Comparison of ENCODE assay signal across 11 cellular contexts in the genomic region with DNA sequence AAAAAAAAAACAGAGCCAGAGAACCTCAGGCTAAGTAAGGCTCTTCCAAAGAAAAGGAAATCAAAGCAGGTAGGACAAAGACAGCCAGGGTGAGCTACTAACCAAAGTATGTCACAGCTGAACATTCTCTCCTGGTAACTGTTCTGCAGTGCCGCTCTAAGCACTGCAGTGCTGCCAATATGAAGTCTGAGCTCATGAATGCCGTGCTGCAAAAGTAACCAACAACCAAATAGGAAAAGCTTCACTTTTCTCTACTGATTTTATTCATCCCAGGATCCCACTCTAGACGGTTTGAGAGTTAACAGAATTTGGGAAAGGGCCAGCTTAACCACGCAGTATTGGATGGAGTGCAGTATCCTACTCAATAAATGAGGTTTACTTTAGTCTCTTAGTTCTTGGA. TPM values are rescaled to one million over a fixed set of nuclear protein-coding genes. Genes with fewer than 3 reads are reported as not detected.
DNase-seq lines count a peak whose midpoint lies in the region; ATAC-seq and TF ChIP-seq lines count a peak whose summit lies in the region.
"Had no signal": no experiment of that assay in that cellular context is flagged by ENCODE, and none has a peak within 500 bp of the region (broad histone marks: within the 10 kb centered on the region; RNA-seq: fewer than 3 reads in every experiment).

No MANE protein-coding gene starts in this region.

- H3K36me3 ChIP-seq in Caco-2 (ENCODE audit: control insufficient read depth, insufficient read depth, low read length) (0 out of 2 replicates have a peak, but pooled peaks cover 3% of the 10 kb centered on the region), OCI-LY7 (ENCODE audit: insufficient read depth, low read length) (peaks cover 20% of the 10 kb centered on the region), esophagus muscularis mucosa (no peaks in the 10 kb centered on the region)

- H2AFZ ChIP-seq in OCI-LY7 (ENCODE audit: low read length), result no peak overlapping the region

- POLR2A ChIA-PET in Caco-2 (lab: Charles Lee) (interaction anchor here (0.5 to 0.6 kb wide), 2 partner anchors 173 to 177 kb away, joined by 4 to 7 read pairs; no protein-coding TSS in a partner anchor), OCI-LY7 (lab: Charles Lee) (interaction anchor here (0.6 to 1.6 kb wide), 8 partner anchors 18 to 231 kb away, joined by 3 to 9 read pairs (median 4); no protein-coding TSS in a partner anchor)

- H3K9me3 ChIP-seq in Caco-2 (no peaks in the 10 kb centered on the region), OCI-LY7 (ENCODE audit: low read length) (peaks cover 8% of the 10 kb centered on the region; the same call in 1 of the 2 replicates), esophagus muscularis mucosa (no peaks in the 10 kb centered on the region)

- H3K4me1 ChIP-seq in Caco-2 (peaks cover 70% of the 10 kb centered on the region), OCI-LY7 (ENCODE audit: insufficient read depth, low read length, poor library complexity, severe bottlenecking) (peaks cover 37% of the 10 kb centered on the region), esophagus muscularis mucosa (peaks cover 31 to 88% (median 82%) of the 10 kb centered on the region in 4 donors)

- H3K4me3 Mint-ChIP-seq in Caco-2 (ENCODE audit: unreplicated experiment), result peak overlapping the region; percentile 77
- peak overlapping the region; percentile 94 for H3K4me3 Mint-ChIP-seq in nephron progenitor cell

- CTCF ChIA-PET in Caco-2 (lab: Charles Lee) (interaction anchor here (0.6 to 1.0 kb wide), 3 partner anchors 18 to 304 kb away, joined by 3 read pairs; no protein-coding TSS in a partner anchor), OCI-LY7 (lab: Charles Lee; ENCODE audit: unreplicated experiment) (interaction anchor here (1.1 kb wide), 1 partner anchor 166 kb away, joined by 3 read pairs; no protein-coding TSS in a partner anchor)

- TF ChIP-seq CTCF in Caco-2 (IDR thresholded peaks at IDR 0.05; ENCODE audit: insufficient read depth in 1 of 2, low read depth in 1 of 2, low read length in 1 of 2, severe bottlenecking in 1 of 2, unreplicated experiment in 1 of 2) (no peak), OCI-LY7 (conservative IDR thresholded peaks at IDR 0.05; ENCODE audit: low read length) (no peak), esophagus muscularis mucosa (IDR thresholded peaks at IDR 0.05) (peak in 1 of 3 experiments; percentile 13), nephron progenitor cell (IDR thresholded peaks at IDR 0.05) (no peak)

- no peak for TF ChIP-seq EP300 in esophagus muscularis mucosa (IDR thresholded peaks at IDR 0.05)

- H4K20me1 ChIP-seq in OCI-LY7 (ENCODE audit: insufficient read depth, low read length), result peaks cover 20% of the 10 kb centered on the region

- TF ChIP-seq POLR2A in esophagus muscularis mucosa (IDR thresholded peaks at IDR 0.05; ENCODE audit: low read depth), result no peak

- H3K4me3 ChIP-seq in Caco-2 (ENCODE audit: low read depth, low read length) (no peak overlapping the region), OCI-LY7 (ENCODE audit: low read depth, low read length, poor library complexity, severe bottlenecking) (no peak overlapping the region), esophagus muscularis mucosa (peak overlapping the region in 3 of 4 donors; percentile 3 to 82 (median 11))
- H3K4me3 ChIP-seq: lung had no signal

- BruUV-seq in Caco-2 (replicated peaks; lab: Mats Ljungman, UMichigan) (no TSS peak), OCI-LY7 (replicated peaks; lab: Mats Ljungman, UMichigan) (no TSS peak)

- no peaks in the 10 kb centered on the region for H3K9me2 ChIP-seq in OCI-LY7 (ENCODE audit: insufficient read depth, low read length)

- ATAC-seq in HG03025 (IDR thresholded peaks at IDR 0.05; ENCODE audit: low FRiP score, unreplicated experiment), result no peak
- no peak for ATAC-seq in HG03159 (IDR thresholded peaks at IDR 0.05; ENCODE audit: unreplicated experiment)

- peaks cover 41% of the 10 kb centered on the region for H3K36me3 Mint-ChIP-seq in Caco-2 (ENCODE audit: insufficient read depth, unreplicated experiment)
- H3K36me3 Mint-ChIP-seq in nephron progenitor cell (ENCODE audit: low read depth), result peaks cover 28% of the 10 kb centered on the region

- no peak overlapping the region for H3K27ac Mint-ChIP-seq in Caco-2 (ENCODE audit: unreplicated experiment)
- H3K27ac Mint-ChIP-seq in nephron progenitor cell, result no peak overlapping the region

- H3K27me3 Mint-ChIP-seq in Caco-2 (ENCODE audit: insufficient read depth, unreplicated experiment), result no peaks in the 10 kb centered on the region
- peaks cover 10% of the 10 kb centered on the region for H3K27me3 Mint-ChIP-seq in nephron progenitor cell (ENCODE audit: low read depth, poor library complexity)

- H3K9me3 Mint-ChIP-seq in Caco-2 (ENCODE audit: unreplicated experiment), result peaks cover 11% of the 10 kb centered on the region
- H3K9me3 Mint-ChIP-seq in nephron progenitor cell, result peaks cover 8% of the 10 kb centered on the region

- 10% methylated on average over 4 of the region's 4 CpGs for WGBS in esophagus muscularis mucosa

- H3K4me2 ChIP-seq in OCI-LY7 (ENCODE audit: low read length), result peak overlapping the region; percentile 85

- H3K4me1 Mint-ChIP-seq in Caco-2 (ENCODE audit: low read depth, unreplicated experiment), result peaks cover 71% of the 10 kb centered on the region
- peaks cover 45% of the 10 kb centered on the region for H3K4me1 Mint-ChIP-seq in nephron progenitor cell

- H3K27ac ChIP-seq in OCI-LY7 (ENCODE audit: low read depth, low read length, poor library complexity, severe bottlenecking) (no peak overlapping the region), esophagus muscularis mucosa (replicated peaks in 1 of 4) (peak overlapping the region; percentile 98 to 99 (median 99))

- H3K27me3 ChIP-seq in Caco-2 (replicated peaks; ENCODE audit: control insufficient read depth, insufficient read depth, low read length), result no peaks in the 10 kb centered on the region
- no peaks in the 10 kb centered on the region for H3K27me3 ChIP-seq in esophagus muscularis mucosa

- H3K79me2 ChIP-seq in OCI-LY7 (ENCODE audit: insufficient read depth, low read depth, low read length), result peaks cover 86% of the 10 kb centered on the region

- intact Hi-C loops in Caco-2 (cut with micrococcal nuclease; ENCODE audit: unreplicated experiment), result loop anchor here (1.0 to 5.0 kb wide), 3 partner anchors 7 to 307 kb away; a partner anchor contains a TSS
- intact Hi-C loops in OCI-LY7 (cut with micrococcal nuclease; ENCODE audit: unreplicated experiment), result loop anchor here (10.0 kb wide), 2 partner anchors 110 to 140 kb away; no protein-coding TSS in a partner anchor
- intact Hi-C loops in esophagus muscularis mucosa (cut with DNase I), result loop anchor here (5.0 kb wide), 1 partner anchor 133 kb away; no protein-coding TSS in a partner anchor

- no peak for DNase-seq in Caco-2
- no peak for DNase-seq in OCI-LY7 (ENCODE audit: low spot score)
- DNase-seq in esophagus muscularis mucosa (ENCODE audit: extremely low spot score), result no peak
- no peak for DNase-seq in nephron progenitor cell
- no peak for DNase-seq in NK-92 (lab: John Stamatoyannopoulos, UW; ENCODE audit: unreplicated experiment)
- DNase-seq in activated CD4-positive, alpha-beta T cell treated with anti-CD3 and anti-CD28 coated beads for 1 hour, result no peak
- DNase-seq: activated naive CD4-positive, alpha-beta T cell; NCI-H748 treated with DMSO at 0.1 percent for 48 hours had no signal

RNA-seq across cellular contexts. Expression of a gene that starts 3.5 kb away (rescaled TPM):
- total RNA-seq in Caco-2 (2022), result 65.7 and 69.4 TPM in 2 replicates
- total RNA-seq in OCI-LY7 (2014; rRNA removed; shearing (Covaris generic)), result 29.3 and 37.2 TPM in 2 replicates
- total RNA-seq in OCI-LY7 (2022), result 72.9 and 78.6 TPM in 2 replicates
- total RNA-seq in esophagus muscularis mucosa, result 10 to 100 TPM; 39.5 to 53.5 (median 42.3) TPM

RNA-seq across cellular contexts. Expression of a gene that starts 49.3 kb away (rescaled TPM):
- 167 and 168 TPM in 2 replicates for total RNA-seq in Caco-2 (2022)
- total RNA-seq in OCI-LY7 (2014; rRNA removed; shearing (Covaris generic)), result 62.8 and 65.3 TPM in 2 replicates
- 59.9 and 60.2 TPM in 2 replicates for total RNA-seq in OCI-LY7 (2022)
- 10 to 100 TPM; 40.3 to 63.0 (median 47.4) TPM for total RNA-seq in esophagus muscularis mucosa

Comparison
In these comparisons a context has a peak if more than half of its experiments do, and no peak if none do; other contexts are left out.
1. H3K4me3 ChIP-seq: peak in esophagus muscularis mucosa (3 of 4); none in Caco-2 (single experiment) and OCI-LY7 (single experiment).